16 cellular contexts compared by ENCODE assay signal in genomic region chr2:19865151-19865550, GRCh38. TPM values are rescaled to one million over a fixed set of nuclear protein-coding genes. Genes with fewer than 3 reads are reported as not detected.
DNase-seq lines count a peak whose midpoint lies in the region; ATAC-seq, FAIRE-seq and TF ChIP-seq lines count a peak whose summit lies in the region.
"Had no signal": no experiment of that assay in that cellular context is flagged by ENCODE, and none has a peak within 500 bp of the region (broad histone marks: within the 10 kb centered on the region; RNA-seq: fewer than 3 reads in every experiment).

No MANE protein-coding gene starts in this region.

- no peaks in the 10 kb centered on the region for H3K79me2 ChIP-seq in astrocyte (ENCODE audit: insufficient read depth, low read length)

- ATAC-seq in GM18505 (IDR thresholded peaks at IDR 0.05; ENCODE audit: unreplicated experiment) = peak; percentile 36
- ATAC-seq in GM19351 (IDR thresholded peaks at IDR 0.05; ENCODE audit: unreplicated experiment) = peak; percentile 29
- peak; percentile 38 for ATAC-seq in HG02870 (IDR thresholded peaks at IDR 0.05; ENCODE audit: unreplicated experiment)
- no peak for ATAC-seq in activated T-helper 17 cell treated with anti-CD3 and anti-CD28 coated beads, Interleukin-2, amount 50 U/mL, for 72 hours (replicated peaks)

- peak overlapping the region; percentile 80 for H3K27ac Mint-ChIP-seq in astrocyte (ENCODE audit: unreplicated experiment)
- H3K27ac Mint-ChIP-seq in activated T-helper 17 cell treated with anti-CD3 and anti-CD28 coated beads, Interleukin-2, amount 50 U/mL, for 72 hours = no peak overlapping the region
- H3K27ac Mint-ChIP-seq: endodermal cell, HFFc6, type B pancreatic cell had no signal

- no peaks in the 10 kb centered on the region for H4K20me1 ChIP-seq in astrocyte (ENCODE audit: insufficient read depth, low read length)

- H3K4me3 Mint-ChIP-seq in astrocyte (ENCODE audit: unreplicated experiment) = no peak overlapping the region
- H3K4me3 Mint-ChIP-seq in activated T-helper 17 cell treated with anti-CD3 and anti-CD28 coated beads, Interleukin-2, amount 50 U/mL, for 72 hours = no peak overlapping the region
- H3K4me3 Mint-ChIP-seq: endodermal cell, HFFc6, type B pancreatic cell had no signal

- H3K4me3 ChIP-seq in astrocyte (ENCODE audit: insufficient read depth, low read depth, low read length) = no peak overlapping the region

- no peak overlapping the region for H3K4me2 ChIP-seq in astrocyte (ENCODE audit: low read length)

- no peaks in the 10 kb centered on the region for H3K9me3 ChIP-seq in astrocyte (ENCODE audit: insufficient read depth, low read depth, low read length)
- H3K9me3 ChIP-seq: BE2C had no signal

- H3K27ac ChIP-seq in astrocyte (ENCODE audit: low read depth, low read length) = no peak overlapping the region

- no peak overlapping the region for H2AFZ ChIP-seq in astrocyte (ENCODE audit: low read depth, low read length)

- no peaks in the 10 kb centered on the region for H3K36me3 ChIP-seq in astrocyte (ENCODE audit: insufficient read depth, low read length)
- H3K36me3 ChIP-seq: BE2C had no signal

- H3K4me1 Mint-ChIP-seq in astrocyte (ENCODE audit: low read depth, unreplicated experiment) = peaks cover 23% of the 10 kb centered on the region
- peaks cover 8% of the 10 kb centered on the region for H3K4me1 Mint-ChIP-seq in activated T-helper 17 cell treated with anti-CD3 and anti-CD28 coated beads, Interleukin-2, amount 50 U/mL, for 72 hours

- H3K9ac ChIP-seq in astrocyte (ENCODE audit: low read length) = no peak overlapping the region

- H3K27me3 Mint-ChIP-seq in astrocyte (ENCODE audit: low read depth, unreplicated experiment) = peaks cover 30% of the 10 kb centered on the region
- no peaks in the 10 kb centered on the region for H3K27me3 Mint-ChIP-seq in activated T-helper 17 cell treated with anti-CD3 and anti-CD28 coated beads, Interleukin-2, amount 50 U/mL, for 72 hours

- TF ChIP-seq CTCF in astrocyte (IDR thresholded peaks at IDR 0.05; ENCODE audit: insufficient read depth, low read depth, low read length) = no peak

- FAIRE-seq in astrocyte (lab: Jason Lieb, UNC) = no peak

- intact Hi-C loops in cardiac septum (cut with DNase I) = loop anchor here (10.0 kb wide), 2 partner anchors 880 to 1480 kb away; no protein-coding TSS in a partner anchor

- peaks cover 6% of the 10 kb centered on the region for H3K9me3 Mint-ChIP-seq in astrocyte (ENCODE audit: unreplicated experiment)
- no peaks in the 10 kb centered on the region for H3K9me3 Mint-ChIP-seq in activated T-helper 17 cell treated with anti-CD3 and anti-CD28 coated beads, Interleukin-2, amount 50 U/mL, for 72 hours
- H3K9me3 Mint-ChIP-seq: endodermal cell, HFFc6, type B pancreatic cell had no signal

- DNase-seq in astrocyte (ENCODE audit: low read depth) = no peak
- DNase-seq in stimulated activated CD4-positive, alpha-beta T cell treated with anti-CD3 and anti-CD28 coated beads, Interleukin-2, amount 100 ng/mL, for 48 hours = no peak
- DNase-seq in cardiac septum (ENCODE audit: low spot score) = no peak
- DNase-seq: activated CD4-positive, alpha-beta T cell treated with anti-CD3 and anti-CD28 coated beads, Interleukin-2, amount 50 U/mL, for 48 hours; amniotic stem cell; BE2C; endodermal cell; HFFc6; SHP77 treated with DMSO at 0.1 percent for 48 hours; stimulated activated CD4-positive, alpha-beta T cell treated with anti-CD3 and anti-CD28 coated beads, Interleukin-12 subunit alpha, Interleukin-12 subunit beta, amount 100 ng/mL, for 4 hours; stimulated activated naive CD4-positive, alpha-beta T cell treated with Interleukin-2 at 50 U/mL for 16 hours had no signal

- H3K4me1 ChIP-seq in astrocyte (ENCODE audit: insufficient read depth, low read length) = peaks cover 11% of the 10 kb centered on the region
- H3K4me1 ChIP-seq: BE2C had no signal

- peaks cover 5% of the 10 kb centered on the region for H3K36me3 Mint-ChIP-seq in astrocyte (ENCODE audit: low read depth, unreplicated experiment)
- H3K36me3 Mint-ChIP-seq in activated T-helper 17 cell treated with anti-CD3 and anti-CD28 coated beads, Interleukin-2, amount 50 U/mL, for 72 hours (ENCODE audit: low read depth) = no peaks in the 10 kb centered on the region
- H3K36me3 Mint-ChIP-seq: type B pancreatic cell had no signal

- no peak for TF ChIP-seq POLR2A in GM18505 (IDR thresholded peaks at IDR 0.05; ENCODE audit: borderline replicate concordance, extremely low read depth, insufficient read depth, insufficient read length)

- H3K27me3 ChIP-seq in astrocyte (ENCODE audit: insufficient read depth, low read length) = peaks cover 8% of the 10 kb centered on the region

RNA-seq across cellular contexts. Expression of gene TTC32, which starts 36.6 kb away (rescaled TPM):
- total RNA-seq in astrocyte (3.9 and 4.2 TPM in 2 replicates), cardiac septum (7.5 TPM)
- total RNA-seq in activated T-helper 17 cell treated with anti-CD3 and anti-CD28 coated beads, Interleukin-2, amount 50 U/mL, for 72 hours = 10 to 100 TPM; 19.5 to 62.7 TPM
